Comparison of ENCODE assay signal across 12 cellular contexts in the genomic region with DNA sequence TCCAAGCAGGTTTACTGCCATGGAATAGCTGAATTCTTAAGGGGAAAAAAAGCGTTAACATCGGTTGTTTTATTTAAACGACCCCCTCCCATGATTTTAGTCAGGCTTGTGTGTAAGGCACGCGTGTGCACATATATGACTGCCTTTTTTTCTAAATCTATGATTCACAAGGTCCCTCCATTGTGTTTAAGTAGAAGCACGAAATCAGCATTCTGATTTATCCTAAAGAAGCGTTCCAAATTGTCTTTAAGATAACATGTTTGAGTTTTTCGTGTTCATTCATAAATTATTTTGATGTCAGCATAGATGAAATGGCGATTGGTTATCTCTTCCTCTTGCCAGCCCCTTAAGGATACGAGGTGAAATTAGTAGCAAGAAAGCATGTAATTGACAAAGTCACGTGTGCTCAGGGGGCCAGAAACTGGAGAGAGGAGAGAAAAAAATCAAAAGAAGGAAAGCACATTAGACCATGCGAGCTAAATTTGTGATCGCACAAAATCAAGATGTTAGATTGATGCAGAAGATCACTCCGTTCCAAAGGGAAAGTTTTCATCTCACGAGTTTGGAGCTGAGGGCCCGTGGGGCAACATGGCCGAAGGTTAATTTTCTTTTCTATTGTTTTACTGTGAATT. TPM values are rescaled to one million over a fixed set of nuclear protein-coding genes. Genes with fewer than 3 reads are reported as not detected.
DNase-seq lines count a peak whose midpoint lies in the region; FAIRE-seq and TF ChIP-seq lines count a peak whose summit lies in the region.
"Had no signal": no experiment of that assay in that cellular context is flagged by ENCODE, and none has a peak within 500 bp of the region (broad histone marks: within the 10 kb centered on the region; RNA-seq: fewer than 3 reads in every experiment).

A gene with protein sequence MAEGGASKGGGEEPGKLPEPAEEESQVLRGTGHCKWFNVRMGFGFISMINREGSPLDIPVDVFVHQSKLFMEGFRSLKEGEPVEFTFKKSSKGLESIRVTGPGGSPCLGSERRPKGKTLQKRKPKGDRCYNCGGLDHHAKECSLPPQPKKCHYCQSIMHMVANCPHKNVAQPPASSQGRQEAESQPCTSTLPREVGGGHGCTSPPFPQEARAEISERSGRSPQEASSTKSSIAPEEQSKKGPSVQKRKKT (plus strand): TSS at position 445 of the 632 bp plus-strand sequence. CDS start 144 bp downstream, at position 589.

- no peak for FAIRE-seq in small intestine (lab: Jason Lieb, UNC)

- peaks cover 2% of the 10 kb centered on the region for H3K36me3 Mint-ChIP-seq in activated CD4-positive, alpha-beta T cell treated with anti-CD3 and anti-CD28 coated beads, Interleukin-2, amount 10 ng/mL, durations not matched to agents 24 days and 14 days (ENCODE audit: low read depth)
- peaks cover 5% of the 10 kb centered on the region for H3K36me3 Mint-ChIP-seq in activated CD4-positive, alpha-beta T cell treated with anti-CD3 and anti-CD28 coated beads, Interleukin-2, amount 10 ng/mL, durations not matched to agents 7 days and 5 days (ENCODE audit: low read depth)
- peaks cover 5% of the 10 kb centered on the region for H3K36me3 Mint-ChIP-seq in brain

- H3K9me3 Mint-ChIP-seq in activated CD4-positive, alpha-beta T cell treated with anti-CD3 and anti-CD28 coated beads, Interleukin-2, amount 10 ng/mL, durations not matched to agents 24 days and 14 days: peaks cover 18% of the 10 kb centered on the region
- peaks cover 4% of the 10 kb centered on the region for H3K9me3 Mint-ChIP-seq in activated CD4-positive, alpha-beta T cell treated with anti-CD3 and anti-CD28 coated beads, Interleukin-2, amount 10 ng/mL, durations not matched to agents 7 days and 5 days
- H3K9me3 Mint-ChIP-seq in brain: peaks cover 0 to 8% (median 0%) of the 10 kb centered on the region in 5 experiments

- H3K27ac Mint-ChIP-seq in activated CD4-positive, alpha-beta T cell treated with anti-CD3 and anti-CD28 coated beads, Interleukin-2, amount 10 ng/mL, durations not matched to agents 24 days and 14 days: no peak within 1 kb of the TSS
- no peak within 1 kb of the TSS for H3K27ac Mint-ChIP-seq in activated CD4-positive, alpha-beta T cell treated with anti-CD3 and anti-CD28 coated beads, Interleukin-2, amount 10 ng/mL, durations not matched to agents 7 days and 5 days
- peak within 1 kb of the TSS in 4 of 5 experiments; percentile 54 to 97 (median 79) for H3K27ac Mint-ChIP-seq in brain

- H3K27me3 Mint-ChIP-seq in activated CD4-positive, alpha-beta T cell treated with anti-CD3 and anti-CD28 coated beads, Interleukin-2, amount 10 ng/mL, durations not matched to agents 24 days and 14 days: peaks cover 66% of the 10 kb centered on the region
- H3K27me3 Mint-ChIP-seq in activated CD4-positive, alpha-beta T cell treated with anti-CD3 and anti-CD28 coated beads, Interleukin-2, amount 10 ng/mL, durations not matched to agents 7 days and 5 days: peaks cover 71% of the 10 kb centered on the region
- H3K27me3 Mint-ChIP-seq in brain: peaks cover 72% of the 10 kb centered on the region

- TF ChIP-seq CTCF in brain (conservative IDR thresholded peaks at IDR 0.05): no peak

- CTCF ChIA-PET in activated CD4-positive, alpha-beta T cell treated with anti-CD3 and anti-CD28 coated beads, Interleukin-2, amount 10 ng/mL, durations not matched to agents 7 days and 5 days (lab: Charles Lee): no interaction called here

- no peak within 1 kb of the TSS for H3K4me3 ChIP-seq in small intestine (ENCODE audit: low read depth in 1 of 2, low read length in 2 of 2)

- H3K4me3 Mint-ChIP-seq in activated CD4-positive, alpha-beta T cell treated with anti-CD3 and anti-CD28 coated beads, Interleukin-2, amount 10 ng/mL, durations not matched to agents 24 days and 14 days: peak within 1 kb of the TSS; percentile 68
- no peak within 1 kb of the TSS for H3K4me3 Mint-ChIP-seq in activated CD4-positive, alpha-beta T cell treated with anti-CD3 and anti-CD28 coated beads, Interleukin-2, amount 10 ng/mL, durations not matched to agents 7 days and 5 days
- H3K4me3 Mint-ChIP-seq in brain: peak within 1 kb of the TSS; percentile 80 to 94 (median 90)

- intact Hi-C loops in activated CD4-positive, alpha-beta T cell treated with anti-CD3 and anti-CD28 coated beads, Interleukin-2, amount 10 ng/mL, durations not matched to agents 24 days and 14 days (cut with micrococcal nuclease): no loop called here

- no peaks in the 10 kb centered on the region for H3K9me3 ChIP-seq in small intestine (ENCODE audit: control insufficient read depth, low read depth)

- H3K27ac ChIP-seq in small intestine (ENCODE audit: low read depth in 1 of 2, low read length in 1 of 2): no peak within 1 kb of the TSS

- H3K36me3 ChIP-seq in small intestine (ENCODE audit: control insufficient read depth in 2 of 2, insufficient read depth in 2 of 2, low read length in 2 of 2): no peaks in the 10 kb centered on the region

- WGBS in small intestine, 3 donors: 4 to 8% (median 7%) methylated on average over 17 of the region's 17 CpGs

- H3K27me3 ChIP-seq in small intestine (ENCODE audit: control insufficient read depth in 2 of 2, insufficient read depth in 2 of 2, low read length in 2 of 2): peaks cover 0 to 26% of the 10 kb centered on the region in 2 donors

- POLR2A ChIA-PET in activated CD4-positive, alpha-beta T cell treated with anti-CD3 and anti-CD28 coated beads, Interleukin-2, amount 10 ng/mL, durations not matched to agents 7 days and 5 days (lab: Charles Lee): no interaction called here

- H3K4me1 Mint-ChIP-seq in activated CD4-positive, alpha-beta T cell treated with anti-CD3 and anti-CD28 coated beads, Interleukin-2, amount 10 ng/mL, durations not matched to agents 24 days and 14 days: peaks cover 14% of the 10 kb centered on the region
- peaks cover 24% of the 10 kb centered on the region for H3K4me1 Mint-ChIP-seq in activated CD4-positive, alpha-beta T cell treated with anti-CD3 and anti-CD28 coated beads, Interleukin-2, amount 10 ng/mL, durations not matched to agents 7 days and 5 days
- H3K4me1 Mint-ChIP-seq in brain: peaks cover 50% of the 10 kb centered on the region

- no peak for DNase-seq in activated CD4-positive, alpha-beta T cell treated with anti-CD3 and anti-CD28 coated beads, Interleukin-2, amount 10 ng/mL, durations not matched to agents 24 days and 14 days
- DNase-seq in activated CD4-positive, alpha-beta T cell treated with anti-CD3 and anti-CD28 coated beads, Interleukin-2, amount 10 ng/mL, durations not matched to agents 7 days and 5 days: no peak
- DNase-seq in NCI-H748 (lab: John Stamatoyannopoulos, UW; ENCODE audit: unreplicated experiment) (peak; percentile 83), retina (peak; percentile 75), activated gamma-delta T cell (lab: John Stamatoyannopoulos, UW) (no peak), small intestine (no peak), NCI-H1436 (lab: John Stamatoyannopoulos, UW) (no peak)
- DNase-seq: activated CD4-positive, alpha-beta T cell treated with anti-CD3 and anti-CD28 coated beads, Interleukin-2, amount 50 U/mL, for 48 hours; central memory CD4-positive, alpha-beta T cell; NCI-H345 had no signal

- no peaks in the 10 kb centered on the region for H3K4me1 ChIP-seq in small intestine (ENCODE audit: control insufficient read depth in 2 of 2, insufficient read depth in 1 of 2, low read depth in 1 of 2, low read length in 1 of 2)

RNA-seq across cellular contexts. Expression of the gene that starts here (rescaled TPM):
- not detected in 2 replicates for total RNA-seq in activated CD4-positive, alpha-beta T cell treated with anti-CD3 and anti-CD28 coated beads, Interleukin-2, amount 10 ng/mL, durations not matched to agents 24 days and 14 days
- not detected for total RNA-seq in activated CD4-positive, alpha-beta T cell treated with anti-CD3 and anti-CD28 coated beads, Interleukin-2, amount 10 ng/mL, durations not matched to agents 7 days and 5 days
- polyA plus RNA-seq in brain (ENCODE audit: insufficient read depth, low read depth, low replicate concordance): not detected
- not detected for polyA plus RNA-seq in small intestine
- total RNA-seq: omental fat pad had no signal

Comparison
In these comparisons a context has a peak if more than half of its experiments do, and no peak if none do; other contexts are left out.
1. DNase-seq: peak in NCI-H748 (single experiment) and retina (single experiment); none in activated CD4-positive, alpha-beta T cell treated with anti-CD3 and anti-CD28 coated beads, Interleukin-2, amount 10 ng/mL, durations not matched to agents 24 days and 14 days (single experiment), activated CD4-positive, alpha-beta T cell treated with anti-CD3 and anti-CD28 coated beads, Interleukin-2, amount 10 ng/mL, durations not matched to agents 7 days and 5 days (single experiment), activated gamma-delta T cell (single experiment), small intestine (single experiment) and NCI-H1436 (single experiment).
2. H3K27ac Mint-ChIP-seq: peak in brain (4 of 5); none in activated CD4-positive, alpha-beta T cell treated with anti-CD3 and anti-CD28 coated beads, Interleukin-2, amount 10 ng/mL, durations not matched to agents 24 days and 14 days (single experiment) and activated CD4-positive, alpha-beta T cell treated with anti-CD3 and anti-CD28 coated beads, Interleukin-2, amount 10 ng/mL, durations not matched to agents 7 days and 5 days (single experiment).